8 cellular contexts compared by ENCODE assay signal in genomic region chr18:30970201-30970816, GRCh38.
DNase-seq lines count a peak whose midpoint lies in the region; ATAC-seq, FAIRE-seq and TF ChIP-seq lines count a peak whose summit lies in the region.

No MANE protein-coding gene starts in this region.

- no peaks in the 10 kb centered on the region for H3K27me3 ChIP-seq in pancreas
- no peaks in the 10 kb centered on the region for H3K27me3 ChIP-seq in ascending aorta

- 18 to 24% methylated on average over 7 of the region's 7 CpGs for WGBS in pancreas, 2 donors

- no peak for FAIRE-seq in pancreas (lab: Jason Lieb, UNC)

- H3K4me1 ChIP-seq in pancreas = no peaks in the 10 kb centered on the region
- no peaks in the 10 kb centered on the region for H3K4me1 ChIP-seq in ascending aorta

- DNase-seq in HCEC 1CT = peak; percentile 13
- DNase-seq in NCI-H2227 (lab: John Stamatoyannopoulos, UW; ENCODE audit: unreplicated experiment) = peak; percentile 16
- peak; percentile 34 for DNase-seq in cerebellar cortex (ENCODE audit: low spot score)
- peak in 1 of 6 donors; percentile 10 for DNase-seq in pancreas
- no peak for DNase-seq in ascending aorta (ENCODE audit: low spot score in 2 of 2)

- H3K36me3 ChIP-seq in pancreas (no peaks in the 10 kb centered on the region), ascending aorta (no peaks in the 10 kb centered on the region)

- H3K9me3 ChIP-seq in pancreas (no peaks in the 10 kb centered on the region), ascending aorta (no peaks in the 10 kb centered on the region)

- H3K27ac Mint-ChIP-seq in stimulated activated memory B cell treated with anti-CD40 and anti-IgM and Interleukin-4, amounts not matched to agents 10 μg/mL and 1 μg/mL and 100 μg/mL, for 72 hours = no peak overlapping the region

- H3K4me3 Mint-ChIP-seq in stimulated activated memory B cell treated with anti-CD40 and anti-IgM and Interleukin-4, amounts not matched to agents 10 μg/mL and 1 μg/mL and 100 μg/mL, for 72 hours = no peak overlapping the region

- intact Hi-C loops in pancreas (cut with DNase I) = no loop called here
- intact Hi-C loops in ascending aorta (cut with DNase I) = no loop called here

- TF ChIP-seq CTCF in pancreas (IDR thresholded peaks at IDR 0.05) = peak in 3 of 4 donors; percentile 18 to 34 (median 33)
- TF ChIP-seq CTCF in ascending aorta (IDR thresholded peaks at IDR 0.05) = no peak

- H3K27ac ChIP-seq in pancreas = no peak overlapping the region
- no peak overlapping the region for H3K27ac ChIP-seq in ascending aorta

- no peaks in the 10 kb centered on the region for H3K9me3 Mint-ChIP-seq in stimulated activated memory B cell treated with anti-CD40 and anti-IgM and Interleukin-4, amounts not matched to agents 10 μg/mL and 1 μg/mL and 100 μg/mL, for 72 hours

- peak; percentile 68 to 83 (median 82) for ATAC-seq in pancreas
- ATAC-seq in HG03108 (IDR thresholded peaks at IDR 0.05; ENCODE audit: unreplicated experiment) = no peak
- ATAC-seq in stimulated activated memory B cell treated with anti-CD40 and anti-IgM and Interleukin-4, amounts not matched to agents 10 μg/mL and 1 μg/mL and 100 μg/mL, for 72 hours = no peak
- no peak for ATAC-seq in GM19395 (IDR thresholded peaks at IDR 0.05; ENCODE audit: unreplicated experiment)

- H3K4me3 ChIP-seq in pancreas (no peak overlapping the region), ascending aorta (no peak overlapping the region)

- H3K36me3 Mint-ChIP-seq in stimulated activated memory B cell treated with anti-CD40 and anti-IgM and Interleukin-4, amounts not matched to agents 10 μg/mL and 1 μg/mL and 100 μg/mL, for 72 hours = no peaks in the 10 kb centered on the region

- H3K4me1 Mint-ChIP-seq in stimulated activated memory B cell treated with anti-CD40 and anti-IgM and Interleukin-4, amounts not matched to agents 10 μg/mL and 1 μg/mL and 100 μg/mL, for 72 hours = no peaks in the 10 kb centered on the region

- H3K27me3 Mint-ChIP-seq in stimulated activated memory B cell treated with anti-CD40 and anti-IgM and Interleukin-4, amounts not matched to agents 10 μg/mL and 1 μg/mL and 100 μg/mL, for 72 hours = no peaks in the 10 kb centered on the region

Comparison
In these comparisons a context has a peak if more than half of its experiments do, and no peak if none do; other contexts are left out.
1. DNase-seq: peak in HCEC 1CT (single experiment), NCI-H2227 (single experiment) and cerebellar cortex (single experiment); none in ascending aorta (0 of 2).
2. ATAC-seq: peak in pancreas (4 of 4); none in HG03108 (single experiment), stimulated activated memory B cell treated with anti-CD40 and anti-IgM and Interleukin-4, amounts not matched to agents 10 μg/mL and 1 μg/mL and 100 μg/mL, for 72 hours (single experiment) and GM19395 (single experiment).
3. CTCF ChIP-seq: peak in pancreas (3 of 4); none in ascending aorta (0 of 3).